In the genomic region with DNA sequence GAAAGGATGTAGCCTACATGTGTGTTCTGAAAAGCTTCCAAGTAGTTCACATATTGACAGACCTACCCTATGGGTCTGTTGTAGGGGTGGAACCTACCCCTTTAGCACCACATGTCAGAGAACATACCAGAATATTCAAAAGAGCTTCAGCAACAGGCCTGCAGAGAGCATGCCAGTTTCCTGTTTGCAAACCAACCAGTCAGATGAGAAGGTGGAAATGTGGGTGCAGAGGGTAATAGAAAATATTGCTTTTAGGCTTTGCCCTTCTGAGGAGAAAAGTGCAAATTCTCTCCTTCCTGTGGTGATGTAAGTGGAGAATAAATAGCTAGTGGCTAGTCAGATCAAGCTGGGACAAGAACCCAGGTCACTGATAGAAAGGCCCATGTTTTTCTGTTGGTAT, we compare ENCODE assay signal across 12 cellular contexts. TPM values are rescaled to one million over a fixed set of nuclear protein-coding genes. Genes with fewer than 3 reads are reported as not detected.
DNase-seq lines count a peak whose midpoint lies in the region; ATAC-seq and TF ChIP-seq lines count a peak whose summit lies in the region.
"Had no signal": no experiment of that assay in that cellular context is flagged by ENCODE, and none has a peak within 500 bp of the region (broad histone marks: within the 10 kb centered on the region; RNA-seq: fewer than 3 reads in every experiment).

No MANE protein-coding gene starts in this region.

- no peak overlapping the region for H4K5ac ChIP-seq in H9 (ENCODE audit: insufficient read length, low read depth, low read length)

- peaks cover 12% of the 10 kb centered on the region for H3K36me3 Mint-ChIP-seq in activated CD4-positive, alpha-beta memory T cell treated with anti-CD3 and anti-CD28 coated beads, Interleukin-2, amount 10 ng/mL, durations not matched to agents 7 days and 5 days (ENCODE audit: low read depth)
- peaks cover 0 to 7% (median under 1%) of the 10 kb centered on the region in 5 donors for H3K36me3 Mint-ChIP-seq in naive thymus-derived CD4-positive, alpha-beta T cell
- H3K36me3 Mint-ChIP-seq in H9 (ENCODE audit: insufficient read depth in 1 of 3, low read depth in 3 of 3), result no peaks in the 10 kb centered on the region

- no peak overlapping the region for H2AFZ ChIP-seq in H9 (ENCODE audit: low read length)

- H3K4me3 ChIP-seq in naive thymus-derived CD4-positive, alpha-beta T cell (ENCODE audit: low read length), result no peak overlapping the region
- H3K4me3 ChIP-seq: spleen, transverse colon had no signal

- peak overlapping the region; percentile 34 for H3K27ac Mint-ChIP-seq in activated CD4-positive, alpha-beta memory T cell treated with anti-CD3 and anti-CD28 coated beads, Interleukin-2, amount 10 ng/mL, durations not matched to agents 7 days and 5 days
- peak overlapping the region; percentile 17 to 83 (median 69) for H3K27ac Mint-ChIP-seq in naive thymus-derived CD4-positive, alpha-beta T cell
- H3K27ac Mint-ChIP-seq in H9, result no peak overlapping the region

- no peak overlapping the region for H3K18ac ChIP-seq in H9 (ENCODE audit: insufficient read length, low read depth, low read length)

- peaks cover 2 to 28% of the 10 kb centered on the region in 2 donors for H3K4me1 ChIP-seq in naive thymus-derived CD4-positive, alpha-beta T cell (ENCODE audit: control insufficient read depth in 2 of 2, insufficient read depth in 2 of 2, low read length in 2 of 2)
- no peaks in the 10 kb centered on the region for H3K4me1 ChIP-seq in H9 (ENCODE audit: insufficient read depth, low read length)

- in situ Hi-C loops in GM13977 (cut with MboI; ENCODE audit: low pct_unique_long_range_greater_than_20kb, low sequenced_read_pairs, unreplicated experiment), result no loop called here

- no peak overlapping the region for H4K91ac ChIP-seq in H9 (ENCODE audit: insufficient read length, low read depth, low read length)

- no peaks in the 10 kb centered on the region for H3K9me3 Mint-ChIP-seq in activated CD4-positive, alpha-beta memory T cell treated with anti-CD3 and anti-CD28 coated beads, Interleukin-2, amount 10 ng/mL, durations not matched to agents 7 days and 5 days
- H3K9me3 Mint-ChIP-seq in naive thymus-derived CD4-positive, alpha-beta T cell, result no peaks in the 10 kb centered on the region
- peaks cover 46 to 51% of the 10 kb centered on the region in 2 experiments for H3K9me3 Mint-ChIP-seq in H9

- no peaks in the 10 kb centered on the region for H3K9me3 ChIP-seq in naive thymus-derived CD4-positive, alpha-beta T cell (ENCODE audit: control insufficient read depth in 2 of 3, low read length in 3 of 3)
- H3K9me3 ChIP-seq in H9 (ENCODE audit: control insufficient read depth, low read depth, low read length), result peaks cover 17% of the 10 kb centered on the region
- H3K9me3 ChIP-seq: spleen, transverse colon had no signal

- H3K4me3 Mint-ChIP-seq in activated CD4-positive, alpha-beta memory T cell treated with anti-CD3 and anti-CD28 coated beads, Interleukin-2, amount 10 ng/mL, durations not matched to agents 7 days and 5 days, result no peak overlapping the region
- peak overlapping the region in 9 of 10 donors; percentile 33 to 65 (median 60) for H3K4me3 Mint-ChIP-seq in naive thymus-derived CD4-positive, alpha-beta T cell
- no peak overlapping the region for H3K4me3 Mint-ChIP-seq in H9

- no peak overlapping the region for H2BK120ac ChIP-seq in H9 (ENCODE audit: low read depth, low read length, poor library complexity, severe bottlenecking)

- no peaks in the 10 kb centered on the region for H4K20me1 ChIP-seq in H9 (ENCODE audit: control insufficient read depth, insufficient read depth, insufficient read length)

- H2AK5ac ChIP-seq in H9 (ENCODE audit: insufficient read length, low read length), result no peak overlapping the region

- no peak overlapping the region for H4K8ac ChIP-seq in H9 (replicated peaks; ENCODE audit: insufficient read length, low read depth, low read length)

- no peak overlapping the region for H2BK12ac ChIP-seq in H9 (ENCODE audit: insufficient read length, low read depth, low read length)

- POLR2A ChIA-PET in activated CD4-positive, alpha-beta memory T cell treated with anti-CD3 and anti-CD28 coated beads, Interleukin-2, amount 10 ng/mL, durations not matched to agents 7 days and 5 days (lab: Charles Lee), result interaction anchor here (1.0 to 1.2 kb wide), 2 partner anchors 11 to 14 kb away, joined by 3 to 5 read pairs; no protein-coding TSS in a partner anchor
- POLR2A ChIA-PET in naive thymus-derived CD4-positive, alpha-beta T cell (lab: Charles Lee), result interaction anchor here (1.1 to 2.3 kb wide), 4 partner anchors 10 to 16 kb away, joined by 4 to 15 read pairs (median 5); a partner anchor contains a TSS

- peaks cover 17% of the 10 kb centered on the region for H3K4me1 Mint-ChIP-seq in activated CD4-positive, alpha-beta memory T cell treated with anti-CD3 and anti-CD28 coated beads, Interleukin-2, amount 10 ng/mL, durations not matched to agents 7 days and 5 days
- peaks cover 21 to 85% (median 73%) of the 10 kb centered on the region in 7 donors for H3K4me1 Mint-ChIP-seq in naive thymus-derived CD4-positive, alpha-beta T cell
- H3K4me1 Mint-ChIP-seq in H9, result peaks cover 0 to 3% of the 10 kb centered on the region in 2 experiments; a peak in 1 of 4 replicates

- no peak overlapping the region for H3K4ac ChIP-seq in H9 (ENCODE audit: low read depth, low read length)

- intact Hi-C loops in naive thymus-derived CD4-positive, alpha-beta T cell (cut with micrococcal nuclease), result loop anchor here in 1 of 2 donors (1.0 to 5.0 kb wide), 2 partner anchors 13 to 35 kb away; no protein-coding TSS in a partner anchor

- no peak for DNase-seq in activated CD4-positive, alpha-beta memory T cell treated with anti-CD3 and anti-CD28 coated beads, Interleukin-2, amount 10 ng/mL, durations not matched to agents 7 days and 5 days
- DNase-seq in naive thymus-derived CD4-positive, alpha-beta T cell, result peak in 5 of 9 donors; percentile 16 to 35 (median 27)
- no peak for DNase-seq in NCI-H1694 treated with DMSO at 0.1 percent for 48 hours (lab: John Stamatoyannopoulos, UW)
- DNase-seq in GM13977 (ENCODE audit: low spot score), result no peak
- no peak for DNase-seq in H9
- DNase-seq: mammary epithelial cell, NCI-H1417 treated with DMSO at 0.1 percent for 48 hours, spleen, transverse colon had no signal

- no peaks in the 10 kb centered on the region for H3K27me3 Mint-ChIP-seq in activated CD4-positive, alpha-beta memory T cell treated with anti-CD3 and anti-CD28 coated beads, Interleukin-2, amount 10 ng/mL, durations not matched to agents 7 days and 5 days
- no peaks in the 10 kb centered on the region for H3K27me3 Mint-ChIP-seq in naive thymus-derived CD4-positive, alpha-beta T cell
- H3K27me3 Mint-ChIP-seq in H9 (ENCODE audit: low read depth), result no peaks in the 10 kb centered on the region

- H3T11ph ChIP-seq in H9 (ENCODE audit: low read length), result no peak overlapping the region

- no peak overlapping the region for H2BK5ac ChIP-seq in H9 (ENCODE audit: insufficient read length, low read length)

- CTCF ChIA-PET in activated CD4-positive, alpha-beta memory T cell treated with anti-CD3 and anti-CD28 coated beads, Interleukin-2, amount 10 ng/mL, durations not matched to agents 7 days and 5 days (lab: Charles Lee), result no interaction called here
- CTCF ChIA-PET in naive thymus-derived CD4-positive, alpha-beta T cell (lab: Charles Lee), result no interaction called here

- H2BK20ac ChIP-seq in H9 (ENCODE audit: low read depth, low read length, poor library complexity, severe bottlenecking), result no peak overlapping the region

- H3K79me2 ChIP-seq in H9 (ENCODE audit: insufficient read depth, low read length), result no peaks in the 10 kb centered on the region

- H3K27me3 ChIP-seq in naive thymus-derived CD4-positive, alpha-beta T cell (ENCODE audit: control insufficient read depth in 2 of 2, insufficient read depth in 2 of 2, low read length in 2 of 2), result no peaks in the 10 kb centered on the region
- H3K27me3 ChIP-seq in H9 (ENCODE audit: insufficient read depth, low read length), result no peaks in the 10 kb centered on the region
- H3K27me3 ChIP-seq: spleen, transverse colon had no signal

- peak; percentile 58 for ATAC-seq in GM18502 (IDR thresholded peaks at IDR 0.05; ENCODE audit: poor library complexity, unreplicated experiment)
- ATAC-seq in GM21619 (IDR thresholded peaks at IDR 0.05; ENCODE audit: unreplicated experiment), result peak; percentile 65
- ATAC-seq in naive thymus-derived CD4-positive, alpha-beta T cell, result peak; percentile 65
- ATAC-seq in HG03159 (IDR thresholded peaks at IDR 0.05; ENCODE audit: unreplicated experiment), result no peak

- no peak overlapping the region for H2BK15ac ChIP-seq in H9 (ENCODE audit: low read depth, low read length)

- no peak overlapping the region for H3K4me2 ChIP-seq in H9 (ENCODE audit: insufficient read depth, insufficient read length, low read length)

- H3K9ac ChIP-seq in H9 (ENCODE audit: extremely low read depth, insufficient read length, low read length), result no peak overlapping the region

- no peak overlapping the region for H3K14ac ChIP-seq in H9 (ENCODE audit: insufficient read depth, low read length)

- H3K23ac ChIP-seq in H9 (ENCODE audit: insufficient read length, low read depth, low read length), result no peak overlapping the region

- no peak overlapping the region for H3K56ac ChIP-seq in H9 (ENCODE audit: insufficient read length, low read depth, low read length)

- no peaks in the 10 kb centered on the region for H3K79me1 ChIP-seq in H9 (ENCODE audit: insufficient read depth, low read depth, low read length, poor library complexity, severe bottlenecking)

- no peaks in the 10 kb centered on the region for H3K36me3 ChIP-seq in naive thymus-derived CD4-positive, alpha-beta T cell (ENCODE audit: control insufficient read depth in 2 of 3, insufficient read depth in 3 of 3, low read length in 3 of 3)
- H3K36me3 ChIP-seq: spleen, transverse colon had no signal

- no peak for TF ChIP-seq CTCF in GM13977 (IDR thresholded peaks at IDR 0.05; ENCODE audit: extremely low read depth, insufficient read depth, missing control alignments)
- no peak for TF ChIP-seq CTCF in H9 (conservative IDR thresholded peaks at IDR 0.05)

- H3K27ac ChIP-seq in naive thymus-derived CD4-positive, alpha-beta T cell (ENCODE audit: low read depth, low read length), result peak overlapping the region; percentile 57
- H3K27ac ChIP-seq in H9 (ENCODE audit: insufficient read length, low read depth, low read length), result no peak overlapping the region
- H3K27ac ChIP-seq: spleen, transverse colon had no signal

- no peaks in the 10 kb centered on the region for H3K23me2 ChIP-seq in H9 (ENCODE audit: insufficient read length, low read depth, low read length, poor library complexity, severe bottlenecking)

RNA-seq across cellular contexts. Expression of a gene that starts 16.4 kb away (rescaled TPM):
- total RNA-seq in activated CD4-positive, alpha-beta memory T cell treated with anti-CD3 and anti-CD28 coated beads, Interleukin-2, amount 10 ng/mL, durations not matched to agents 7 days and 5 days, result 10 to 100 TPM; 25.0 to 29.0 TPM
- total RNA-seq in naive thymus-derived CD4-positive, alpha-beta T cell, result 10 to 100 TPM; 31.0 to 46.8 (median 32.4) TPM
- polyA plus RNA-seq in naive thymus-derived CD4-positive, alpha-beta T cell, result 1 to 10 TPM; 5.9 to 9.2 TPM
- total RNA-seq in H9 (2021), result 7.4 and 7.8 TPM in 2 replicates

Comparison
In these comparisons a context has a peak if more than half of its experiments do, and no peak if none do; other contexts are left out.
1. DNase-seq: peak in naive thymus-derived CD4-positive, alpha-beta T cell (5 of 9); none in activated CD4-positive, alpha-beta memory T cell treated with anti-CD3 and anti-CD28 coated beads, Interleukin-2, amount 10 ng/mL, durations not matched to agents 7 days and 5 days (single experiment), NCI-H1694 treated with DMSO at 0.1 percent for 48 hours (single experiment), GM13977 (single experiment) and H9 (single experiment).
2. H3K27ac Mint-ChIP-seq: peak in activated CD4-positive, alpha-beta memory T cell treated with anti-CD3 and anti-CD28 coated beads, Interleukin-2, amount 10 ng/mL, durations not matched to agents 7 days and 5 days (single experiment) and naive thymus-derived CD4-positive, alpha-beta T cell (9 of 9); none in H9 (0 of 3).
3. H3K4me3 Mint-ChIP-seq: peak in naive thymus-derived CD4-positive, alpha-beta T cell (9 of 10); none in activated CD4-positive, alpha-beta memory T cell treated with anti-CD3 and anti-CD28 coated beads, Interleukin-2, amount 10 ng/mL, durations not matched to agents 7 days and 5 days (single experiment) and H9 (0 of 2).